In genomic region chr4:153780876-153781275, GRCh38 we compare ENCODE assay signal across 21 cellular contexts. TPM values are rescaled to one million over a fixed set of nuclear protein-coding genes. Genes with fewer than 3 reads are reported as not detected.
DNase-seq lines count a peak whose midpoint lies in the region; ATAC-seq and TF ChIP-seq lines count a peak whose summit lies in the region.
"Had no signal": no experiment of that assay in that cellular context is flagged by ENCODE, and none has a peak within 500 bp of the region (broad histone marks: within the 10 kb centered on the region; RNA-seq: fewer than 3 reads in every experiment).

No MANE protein-coding gene starts in this region.

- H3K36me3 Mint-ChIP-seq in GM23338 (ENCODE audit: low read depth) (peaks cover 70% of the 10 kb centered on the region), type B pancreatic cell (no peaks in the 10 kb centered on the region)

- CTCF ChIA-PET in PC-3 (lab: Charles Lee), result no interaction called here

- no peak overlapping the region for H3K4me3 Mint-ChIP-seq in GM23338
- H3K4me3 Mint-ChIP-seq in type B pancreatic cell, result no peak overlapping the region
- H3K4me3 Mint-ChIP-seq: CD4-positive, CD25-positive, alpha-beta regulatory T cell; T-helper 2 cell treated with Interferon-gamma antibody and Interleukin-4, amounts not matched to agents 5 μg/mL and 100 μg/mL, for 36 hours had no signal

- DNase-seq in GM23338 (ENCODE audit: low spot score) (no peak), RPMI8226 (no peak), PC-3 (no peak), type B pancreatic cell (ENCODE audit: extremely low spot score, unreplicated experiment) (no peak)
- DNase-seq: 8988T; anterior cingulate cortex; CD4-positive, CD25-positive, alpha-beta regulatory T cell; erythroblast; KG1; kidney glomerular epithelial cell; NCI-H1436; NCI-H748 treated with DMSO at 0.1 percent for 48 hours; substantia nigra had no signal

- no peaks in the 10 kb centered on the region for H3K9me2 ChIP-seq in GM23338 (ENCODE audit: insufficient read depth)
- no peaks in the 10 kb centered on the region for H3K9me2 ChIP-seq in PC-3 (replicated peaks; ENCODE audit: low read length)

- ATAC-seq in GM19043 (IDR thresholded peaks at IDR 0.05; ENCODE audit: low read depth, unreplicated experiment) (peak; percentile 69), GM23338 (no peak), HG03354 (IDR thresholded peaks at IDR 0.05; ENCODE audit: poor library complexity, severe bottlenecking, unreplicated experiment) (peak; percentile 89), GM21367 (IDR thresholded peaks at IDR 0.05; ENCODE audit: unreplicated experiment) (no peak), PC-3 (no peak)
- ATAC-seq: Right ventricle myocardium inferior had no signal

- H3K27me3 ChIP-seq in GM23338 (ENCODE audit: insufficient read depth), result no peaks in the 10 kb centered on the region
- H3K27me3 ChIP-seq in PC-3 (ENCODE audit: low read length), result no peaks in the 10 kb centered on the region

- H4K20me1 ChIP-seq in GM23338 (replicated peaks; ENCODE audit: insufficient read depth) (peaks cover 15% of the 10 kb centered on the region), PC-3 (ENCODE audit: low read length) (no peaks in the 10 kb centered on the region)

- POLR2A ChIA-PET in PC-3 (lab: Charles Lee; ENCODE audit: unreplicated experiment), result no interaction called here

- H3K9me3 Mint-ChIP-seq in GM23338, result no peaks in the 10 kb centered on the region; the same call in 2 of the 3 replicates
- H3K9me3 Mint-ChIP-seq in type B pancreatic cell, result no peaks in the 10 kb centered on the region

- intact Hi-C loops in PC-3 (cut with micrococcal nuclease), result no loop called here

- H3K79me2 ChIP-seq in GM23338 (replicated peaks; ENCODE audit: insufficient read depth) (peaks cover 17% of the 10 kb centered on the region), PC-3 (ENCODE audit: low read length) (no peaks in the 10 kb centered on the region)
- H3K79me2 ChIP-seq: parathyroid adenoma had no signal

- H3K9me3 ChIP-seq in PC-3 (ENCODE audit: low read length), result no peaks in the 10 kb centered on the region

- peaks cover 36% of the 10 kb centered on the region for H3K4me1 ChIP-seq in GM23338 (ENCODE audit: insufficient read depth)
- peaks cover 17% of the 10 kb centered on the region for H3K4me1 ChIP-seq in PC-3 (ENCODE audit: insufficient read depth, low read length)
- H3K4me1 ChIP-seq: parathyroid adenoma had no signal

- H3K27me3 Mint-ChIP-seq in GM23338 (ENCODE audit: insufficient read depth, low read depth, poor library complexity), result peaks cover 9% of the 10 kb centered on the region
- H3K27me3 Mint-ChIP-seq in type B pancreatic cell, result peaks cover 10% of the 10 kb centered on the region

- H3K9ac ChIP-seq in PC-3 (ENCODE audit: low read length), result no peak overlapping the region
- H3K9ac ChIP-seq: parathyroid adenoma had no signal

- BruUV-seq in PC-3 (replicated peaks; lab: Mats Ljungman, UMichigan), result no TSS peak

- H3K27ac Mint-ChIP-seq in GM23338 (no peak overlapping the region), type B pancreatic cell (no peak overlapping the region)
- H3K27ac Mint-ChIP-seq: CD4-positive, CD25-positive, alpha-beta regulatory T cell; T-helper 2 cell treated with Interferon-gamma antibody and Interleukin-4, amounts not matched to agents 5 μg/mL and 100 μg/mL, for 36 hours had no signal

- peak overlapping the region; percentile 59; the same call in 1 of the 2 replicates for H3K27ac ChIP-seq in C4-2B
- peak overlapping the region; percentile 55; the same call in 1 of the 2 replicates for H3K27ac ChIP-seq in GM23338 (ENCODE audit: low read depth)
- H3K27ac ChIP-seq in PC-3 (ENCODE audit: low read length), result no peak overlapping the region
- H3K27ac ChIP-seq: parathyroid adenoma had no signal

- peaks cover 59% of the 10 kb centered on the region for H3K4me1 Mint-ChIP-seq in GM23338
- H3K4me1 Mint-ChIP-seq in type B pancreatic cell (ENCODE audit: unreplicated experiment), result peaks cover 29% of the 10 kb centered on the region

- TF ChIP-seq CTCF in C4-2B (conservative IDR thresholded peaks at IDR 0.05), result no peak
- TF ChIP-seq CTCF in GM23338 (conservative IDR thresholded peaks at IDR 0.05; ENCODE audit: low read depth in 2 of 2), result no peak
- no peak for TF ChIP-seq CTCF in PC-3 (conservative IDR thresholded peaks at IDR 0.05; ENCODE audit: low read depth, low read length)
- TF ChIP-seq CTCF in type B pancreatic cell (conservative IDR thresholded peaks at IDR 0.05), result no peak

- H2AFZ ChIP-seq in GM23338 (no peak overlapping the region), PC-3 (ENCODE audit: low read length) (no peak overlapping the region)
- H2AFZ ChIP-seq: parathyroid adenoma had no signal

- H3K36me3 ChIP-seq in GM23338 (ENCODE audit: insufficient read depth) (peaks cover 35% of the 10 kb centered on the region; the same call in 1 of the 2 replicates), PC-3 (ENCODE audit: low read depth, low read length) (no peaks in the 10 kb centered on the region)

- H3K4me2 ChIP-seq in GM23338 (no peak overlapping the region), PC-3 (ENCODE audit: low read length) (no peak overlapping the region)

- H3F3A ChIP-seq in GM23338 (replicated peaks; ENCODE audit: low read depth) (no peaks in the 10 kb centered on the region), PC-3 (ENCODE audit: low read length, unreplicated experiment) (no peaks in the 10 kb centered on the region)

- H3K4me3 ChIP-seq in GM23338 (no peak overlapping the region), PC-3 (ENCODE audit: low read length) (no peak overlapping the region)

TF ChIP-seq in GM23338, 12 proteins besides CTCF, POLR2A, EP300 and RAD21 (continues in another document):
- TF ChIP-seq STAT1 (IDR thresholded peaks at IDR 0.05; ENCODE audit: unreplicated experiment), result no peak
- no peak for TF ChIP-seq ZNF462 (CRISPR knock-in tag; IDR thresholded peaks at IDR 0.05)
- no peak for TF ChIP-seq ZNF114 (CRISPR knock-in tag; IDR thresholded peaks at IDR 0.05)

RNA-seq across cellular contexts. Expression of gene SFRP2, which starts 8.0 kb away (rescaled TPM):
- total RNA-seq in GM23338 (2014; rRNA removed; shearing (Covaris generic)), result 214 and 219 TPM in 2 replicates
- 286 and 295 TPM in 2 replicates for polyA plus RNA-seq in GM23338 (2016; fragmentation: Nextera tagmentation; extraction: Ambion mirVana)
- total RNA-seq in PC-3 (2014; rRNA removed) (not detected in 2 replicates), type B pancreatic cell (ENCODE audit: low replicate concordance) (5.9 and 31.9 TPM in 2 replicates)
- total RNA-seq: CD4-positive, CD25-positive, alpha-beta regulatory T cell; Daoy; Right ventricle myocardium inferior had no signal
- polyA plus RNA-seq: CD4-positive, CD25-positive, alpha-beta regulatory T cell had no signal

RNA-seq across cellular contexts. Expression of gene RNF175, which starts 21.1 kb away (rescaled TPM):
- 4.7 and 14.9 TPM in 2 replicates for total RNA-seq in GM23338 (2014; rRNA removed; shearing (Covaris generic))
- polyA plus RNA-seq in GM23338 (2016; fragmentation: Nextera tagmentation; extraction: Ambion mirVana), result 4.8 and 4.9 TPM in 2 replicates
- not detected in 2 replicates for total RNA-seq in PC-3 (2014; rRNA removed)
- total RNA-seq in type B pancreatic cell (ENCODE audit: low replicate concordance), result 0.38 and 11.3 TPM in 2 replicates
- total RNA-seq: Daoy had no signal

Comparison
In these comparisons a context has a peak if more than half of its experiments do, and no peak if none do; other contexts are left out.
1. ATAC-seq: peak in GM19043 (single experiment) and HG03354 (single experiment); none in GM23338 (single experiment), GM21367 (single experiment) and PC-3 (single experiment).